1 cellular context compared by ENCODE assay signal in genomic region chr5:66144074-66144798, GRCh38.
A peak's percentile ranks its signal among the peaks of the same experiment; 100 is the strongest.
TF ChIP-seq lines count a peak whose summit lies in the region.

SREK1 (plus strand) TSS chr5:66144300; CDS start chr5:66144377, 77 bp downstream.

TF ChIP-seq in A549, 52 proteins besides CTCF, POLR2A, EP300 and RAD21 (continued from another document):
- TF ChIP-seq REST (IDR thresholded peaks at IDR 0.05) (peak; percentile 88), EHF (CRISPR knock-in tag; IDR thresholded peaks at IDR 0.05) (no peak), JUN (IDR thresholded peaks at IDR 0.05) (peak; percentile 73 to 89), ZC3H11A (IDR thresholded peaks at IDR 0.05) (no peak), SMC3 (IDR thresholded peaks at IDR 0.05) (no peak; the same call in 2 of the 3 replicates), CHD4 (IDR thresholded peaks at IDR 0.05; ENCODE audit: borderline replicate concordance) (no peak), CEBPB (IDR thresholded peaks at IDR 0.05) (peak; percentile 64 to 78; a peak in 2 of 4 replicates), POLR2AphosphoS2 (conservative IDR thresholded peaks at IDR 0.05; ENCODE audit: low read length) (no peak), TP53 (CRISPR knock-in tag; IDR thresholded peaks at IDR 0.05) (no peak), ZFP36 (IDR thresholded peaks at IDR 0.05; ENCODE audit: borderline replicate concordance, partially characterized antibody) (no peak), ATOH8 (CRISPR knock-in tag; IDR thresholded peaks at IDR 0.05; ENCODE audit: low read depth) (0 out of 2 replicates have a peak, but pooled peaks have one; percentile 35), ESRRA (IDR thresholded peaks at IDR 0.05; ENCODE audit: borderline replicate concordance, low read length) (no peak)
